8 cellular contexts compared by ENCODE assay signal in genomic region chr3:157175678-157176077, GRCh38.
A peak's percentile ranks its signal among the peaks of the same experiment; 100 is the strongest.
DNase-seq lines count a peak whose midpoint lies in the region; ATAC-seq and TF ChIP-seq lines count a peak whose summit lies in the region.

No MANE protein-coding gene starts in this region.

- H3K9me3 Mint-ChIP-seq in stimulated activated effector memory CD8-positive, alpha-beta T cell treated with anti-CD3 and anti-CD28 coated beads, Interleukin-12 subunit alpha, Interleukin-12 subunit beta, amount 100 ng/mL, for 72 hours, result no peaks in the 10 kb centered on the region

- no peak for TF ChIP-seq CTCF in brain microvascular endothelial cell (IDR thresholded peaks at IDR 0.05; ENCODE audit: low read depth, low read length, missing control alignments)

- peaks cover 16% of the 10 kb centered on the region for H3K36me3 Mint-ChIP-seq in stimulated activated effector memory CD8-positive, alpha-beta T cell treated with anti-CD3 and anti-CD28 coated beads, Interleukin-12 subunit alpha, Interleukin-12 subunit beta, amount 100 ng/mL, for 72 hours

- peak overlapping the region; percentile 77 for H3K4me3 Mint-ChIP-seq in stimulated activated effector memory CD8-positive, alpha-beta T cell treated with anti-CD3 and anti-CD28 coated beads, Interleukin-12 subunit alpha, Interleukin-12 subunit beta, amount 100 ng/mL, for 72 hours

- peaks cover 7% of the 10 kb centered on the region for H3K4me1 Mint-ChIP-seq in stimulated activated effector memory CD8-positive, alpha-beta T cell treated with anti-CD3 and anti-CD28 coated beads, Interleukin-12 subunit alpha, Interleukin-12 subunit beta, amount 100 ng/mL, for 72 hours

- peak overlapping the region; percentile 90 for H3K27ac ChIP-seq in brain microvascular endothelial cell

- peak; percentile 48 for DNase-seq in NCI-H82 (lab: John Stamatoyannopoulos, UW)
- DNase-seq in NCI-H82 treated with DMSO at 0.1 percent for 48 hours (lab: John Stamatoyannopoulos, UW; ENCODE audit: unreplicated experiment), result no peak
- DNase-seq in NOMO-1 treated with dmso at 0.1 percent for 144 hours (lab: John Stamatoyannopoulos, UW; ENCODE audit: unreplicated experiment), result peak; percentile 40
- peak; percentile 9 for DNase-seq in brain microvascular endothelial cell
- DNase-seq in kidney glomerular epithelial cell (lab: John Stamatoyannopoulos, UW), result peak; percentile 71
- no peak for DNase-seq in stimulated activated effector memory CD8-positive, alpha-beta T cell treated with anti-CD3 and anti-CD28 coated beads, Interleukin-12 subunit alpha, Interleukin-12 subunit beta, amount 100 ng/mL, for 72 hours (ENCODE audit: low spot score in 2 of 2)
- DNase-seq in SW 1271 (lab: John Stamatoyannopoulos, UW), result no peak
- no peak for DNase-seq in NCI-H2029 (lab: John Stamatoyannopoulos, UW)

- H3K36me3 ChIP-seq in brain microvascular endothelial cell (replicated peaks), result no peaks in the 10 kb centered on the region

- no peak for ATAC-seq in stimulated activated effector memory CD8-positive, alpha-beta T cell treated with anti-CD3 and anti-CD28 coated beads, Interleukin-12 subunit alpha, Interleukin-12 subunit beta, amount 100 ng/mL, for 72 hours

- in situ Hi-C loops in brain microvascular endothelial cell (cut with HindIII; ENCODE audit: low pct_ligation_motif_present, low sequenced_read_pairs), result no loop called here

- H3K4me3 ChIP-seq in brain microvascular endothelial cell (ENCODE audit: low read depth, low read length), result peak overlapping the region; percentile 61

- peak overlapping the region; percentile 98 for H3K27ac Mint-ChIP-seq in stimulated activated effector memory CD8-positive, alpha-beta T cell treated with anti-CD3 and anti-CD28 coated beads, Interleukin-12 subunit alpha, Interleukin-12 subunit beta, amount 100 ng/mL, for 72 hours

- H3K27me3 ChIP-seq in brain microvascular endothelial cell (replicated peaks), result no peaks in the 10 kb centered on the region

Comparison
In these comparisons a context has a peak if more than half of its experiments do, and no peak if none do; other contexts are left out.
1. DNase-seq: peak in NCI-H82 (single experiment), NOMO-1 treated with dmso at 0.1 percent for 144 hours (single experiment), brain microvascular endothelial cell (single experiment) and kidney glomerular epithelial cell (single experiment); none in NCI-H82 treated with DMSO at 0.1 percent for 48 hours (single experiment), stimulated activated effector memory CD8-positive, alpha-beta T cell treated with anti-CD3 and anti-CD28 coated beads, Interleukin-12 subunit alpha, Interleukin-12 subunit beta, amount 100 ng/mL, for 72 hours (0 of 2), SW 1271 (0 of 2) and NCI-H2029 (single experiment).